18 cellular contexts compared by ENCODE assay signal in the genomic region with DNA sequence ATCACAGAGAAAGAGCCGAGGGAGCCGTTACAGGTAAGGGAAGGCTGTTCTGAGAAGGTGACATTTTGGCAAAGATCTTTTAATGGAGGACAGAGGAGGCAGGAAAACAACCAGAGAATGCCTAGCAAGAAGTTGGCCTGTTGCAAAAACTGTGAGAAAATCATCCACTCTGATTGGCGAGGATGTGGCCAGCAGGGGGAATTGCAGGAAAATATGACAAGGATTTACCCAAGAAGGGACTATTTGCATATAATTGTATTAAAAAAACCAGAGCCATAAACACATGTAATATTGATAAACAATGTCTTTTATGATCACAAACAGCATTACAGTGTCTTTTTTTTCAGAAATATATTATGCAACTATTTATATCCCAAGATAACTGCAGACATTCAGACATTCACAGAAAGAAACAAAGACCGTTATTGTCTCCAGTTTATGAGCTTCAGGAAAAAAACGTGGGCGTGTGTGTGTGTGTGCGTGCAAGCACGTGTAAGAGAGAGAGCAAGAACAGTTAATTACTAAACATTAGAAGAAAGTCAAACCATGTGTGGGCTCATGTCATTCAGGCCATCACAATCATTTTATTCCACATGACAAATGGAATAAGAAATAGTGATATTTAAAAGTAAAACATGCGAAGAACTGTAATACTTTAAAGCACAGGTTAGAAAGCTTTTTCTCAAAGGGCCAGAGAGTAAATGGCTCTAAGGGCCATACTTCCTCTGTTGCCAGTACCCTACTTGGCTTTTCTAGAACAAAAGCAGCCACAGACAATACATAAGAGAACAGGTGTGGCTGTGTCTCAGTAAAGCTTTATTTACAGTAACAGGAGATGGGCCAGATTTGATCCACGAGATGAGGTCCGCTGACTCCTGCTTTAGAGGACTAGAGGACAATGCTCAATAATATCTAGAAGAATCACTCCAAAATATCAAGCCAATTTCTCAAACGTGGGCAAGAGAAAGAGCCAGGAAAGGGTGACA.
DNase-seq lines count a peak whose midpoint lies in the region; ATAC-seq and TF ChIP-seq lines count a peak whose summit lies in the region.
"Had no signal": no experiment of that assay in that cellular context is flagged by ENCODE, and none has a peak within 500 bp of the region (broad histone marks: within the 10 kb centered on the region; RNA-seq: fewer than 3 reads in every experiment).

No MANE protein-coding gene starts in this region.

- no peak overlapping the region for H2BK15ac ChIP-seq in mesendoderm (replicated peaks; ENCODE audit: low read depth)

- H3K56ac ChIP-seq in mesendoderm (ENCODE audit: low read length): no peak overlapping the region

- TF ChIP-seq CTCF in AG09319 (IDR thresholded peaks at IDR 0.05; ENCODE audit: low read depth, low read length) (peak; percentile 8), brain (conservative IDR thresholded peaks at IDR 0.05) (no peak)

- 94% methylated on average over 12 of the region's 12 CpGs for WGBS in HUES64
- WGBS in mesendoderm (ENCODE audit: extremely low coverage, insufficient coverage, low lambda C conversion rate): no CpG with 5 or more reads among the region's 12 CpGs

- no peak for DNase-seq in AG09319 (ENCODE audit: extremely low read depth, low read depth)
- peak; percentile 17 for DNase-seq in mesendoderm
- DNase-seq in activated CD8-positive, alpha-beta memory T cell treated with anti-CD3 and anti-CD28 coated beads, Interleukin-2, amount 50 U/mL, for 4 hours: no peak
- no peak for DNase-seq in activated naive CD4-positive, alpha-beta T cell treated with anti-CD3 and anti-CD28 coated beads, Interleukin-2, amount 50 U/mL, for 16 hours
- no peak for DNase-seq in AG08395 (ENCODE audit: low spot score)
- DNase-seq: activated naive CD4-positive, alpha-beta T cell treated with anti-CD3 and anti-CD28 coated beads, Interleukin-2, amount 10 ng/mL, durations not matched to agents 7 days and 5 days; AML-193; body of pancreas; NCI-H1436; NCI-H524 treated with DMSO at 0.1 percent for 48 hours; trophoblast cell had no signal

- 0 out of 2 replicates have a peak overlapping the region, but pooled peaks have one; percentile 12 for H3K27ac ChIP-seq in HUES64 (ENCODE audit: low read depth, low read length)
- no peak overlapping the region for H3K27ac ChIP-seq in mesendoderm (ENCODE audit: low read depth, low read length)
- H3K27ac ChIP-seq: body of pancreas, neutrophil had no signal

- no peak overlapping the region for H3K4me2 ChIP-seq in mesendoderm (ENCODE audit: low read length)

- no peaks in the 10 kb centered on the region for H3K9me3 ChIP-seq in HUES64 (ENCODE audit: insufficient read depth, low read depth, low read length)
- H3K9me3 ChIP-seq: body of pancreas, neutrophil had no signal

- H3K18ac ChIP-seq in mesendoderm (ENCODE audit: low read length): no peak overlapping the region

- no peak overlapping the region for H2BK120ac ChIP-seq in mesendoderm (ENCODE audit: low read depth, low read length)

- peaks cover 4% of the 10 kb centered on the region for H3K27me3 Mint-ChIP-seq in brain
- H3K27me3 Mint-ChIP-seq: activated naive CD4-positive, alpha-beta T cell treated with anti-CD3 and anti-CD28 coated beads, Interleukin-2, amount 10 ng/mL, durations not matched to agents 7 days and 5 days had no signal

- no peak overlapping the region for H3K23ac ChIP-seq in mesendoderm (ENCODE audit: low read length)

- H3K9ac ChIP-seq in HUES64 (ENCODE audit: low read depth, low read length) (no peak overlapping the region), mesendoderm (ENCODE audit: low read length) (no peak overlapping the region)

- H3K4ac ChIP-seq in mesendoderm (ENCODE audit: low read depth, low read length): no peak overlapping the region

- H4K5ac ChIP-seq in mesendoderm (ENCODE audit: low read length): no peak overlapping the region

- H3K27ac Mint-ChIP-seq in brain: peak overlapping the region in 3 of 5 experiments; percentile 30 to 51 (median 36)
- H3K27ac Mint-ChIP-seq: activated naive CD4-positive, alpha-beta T cell treated with anti-CD3 and anti-CD28 coated beads, Interleukin-2, amount 10 ng/mL, durations not matched to agents 7 days and 5 days; stimulated activated effector memory CD8-positive, alpha-beta T cell treated with anti-CD3 and anti-CD28 coated beads, Interleukin-12 subunit alpha, Interleukin-12 subunit beta, amount 100 ng/mL, for 72 hours had no signal

- H3K4me3 ChIP-seq in HUES64 (ENCODE audit: low read length) (no peak overlapping the region), mesendoderm (ENCODE audit: low read length) (no peak overlapping the region)
- H3K4me3 ChIP-seq: body of pancreas, lung had no signal

- peaks cover 48% of the 10 kb centered on the region for H3K4me1 Mint-ChIP-seq in brain
- H3K4me1 Mint-ChIP-seq: activated naive CD4-positive, alpha-beta T cell treated with anti-CD3 and anti-CD28 coated beads, Interleukin-2, amount 10 ng/mL, durations not matched to agents 7 days and 5 days; stimulated activated effector memory CD8-positive, alpha-beta T cell treated with anti-CD3 and anti-CD28 coated beads, Interleukin-12 subunit alpha, Interleukin-12 subunit beta, amount 100 ng/mL, for 72 hours had no signal

- no peak overlapping the region for H3K4me3 Mint-ChIP-seq in brain
- H3K4me3 Mint-ChIP-seq: activated naive CD4-positive, alpha-beta T cell treated with anti-CD3 and anti-CD28 coated beads, Interleukin-2, amount 10 ng/mL, durations not matched to agents 7 days and 5 days; stimulated activated effector memory CD8-positive, alpha-beta T cell treated with anti-CD3 and anti-CD28 coated beads, Interleukin-12 subunit alpha, Interleukin-12 subunit beta, amount 100 ng/mL, for 72 hours had no signal

- H3K9me3 Mint-ChIP-seq in brain: peaks cover 0 to 5% (median 1%) of the 10 kb centered on the region in 5 experiments
- H3K9me3 Mint-ChIP-seq: activated naive CD4-positive, alpha-beta T cell treated with anti-CD3 and anti-CD28 coated beads, Interleukin-2, amount 10 ng/mL, durations not matched to agents 7 days and 5 days had no signal

- ATAC-seq in HG02588 (IDR thresholded peaks at IDR 0.05; ENCODE audit: unreplicated experiment): no peak
- ATAC-seq: activated CD4-positive, CD25-positive, alpha-beta regulatory T cell treated with anti-CD3 and anti-CD28 coated beads, Interleukin-2, amount 50 U/mL, for 24 hours; body of pancreas; stimulated activated effector memory CD8-positive, alpha-beta T cell treated with anti-CD3 and anti-CD28 coated beads, Interleukin-12 subunit alpha, Interleukin-12 subunit beta, amount 100 ng/mL, for 72 hours had no signal

- H3K27me3 ChIP-seq in HUES64 (ENCODE audit: insufficient read depth, low read length) (no peaks in the 10 kb centered on the region), mesendoderm (ENCODE audit: insufficient read depth, low read length, poor library complexity) (no peaks in the 10 kb centered on the region)
- H3K27me3 ChIP-seq: body of pancreas, neutrophil had no signal

- H3K79me1 ChIP-seq in mesendoderm (ENCODE audit: low read length): no peaks in the 10 kb centered on the region

- H3K4me1 ChIP-seq in HUES64 (ENCODE audit: insufficient read depth, low read length): peaks cover 65% of the 10 kb centered on the region
- no peaks in the 10 kb centered on the region for H3K4me1 ChIP-seq in mesendoderm (ENCODE audit: control insufficient read depth, low read depth, low read length)
- H3K4me1 ChIP-seq: body of pancreas had no signal

- no peak overlapping the region for H2BK5ac ChIP-seq in mesendoderm (ENCODE audit: low read length)

- H4K8ac ChIP-seq in mesendoderm (ENCODE audit: low read depth, low read length): no peak overlapping the region

- H3K36me3 Mint-ChIP-seq in brain: no peaks in the 10 kb centered on the region
- H3K36me3 Mint-ChIP-seq: activated naive CD4-positive, alpha-beta T cell treated with anti-CD3 and anti-CD28 coated beads, Interleukin-2, amount 10 ng/mL, durations not matched to agents 7 days and 5 days; stimulated activated effector memory CD8-positive, alpha-beta T cell treated with anti-CD3 and anti-CD28 coated beads, Interleukin-12 subunit alpha, Interleukin-12 subunit beta, amount 100 ng/mL, for 72 hours had no signal

- H2AK5ac ChIP-seq in mesendoderm (ENCODE audit: low read length): no peak overlapping the region

- H3K36me3 ChIP-seq in HUES64 (ENCODE audit: insufficient read depth, low read length) (no peaks in the 10 kb centered on the region), mesendoderm (ENCODE audit: control insufficient read depth, insufficient read depth, low read length) (no peaks in the 10 kb centered on the region)
- H3K36me3 ChIP-seq: neutrophil had no signal

- H3K79me2 ChIP-seq in mesendoderm (ENCODE audit: control insufficient read depth, insufficient read depth, low read length): no peaks in the 10 kb centered on the region
